In the genomic region with DNA sequence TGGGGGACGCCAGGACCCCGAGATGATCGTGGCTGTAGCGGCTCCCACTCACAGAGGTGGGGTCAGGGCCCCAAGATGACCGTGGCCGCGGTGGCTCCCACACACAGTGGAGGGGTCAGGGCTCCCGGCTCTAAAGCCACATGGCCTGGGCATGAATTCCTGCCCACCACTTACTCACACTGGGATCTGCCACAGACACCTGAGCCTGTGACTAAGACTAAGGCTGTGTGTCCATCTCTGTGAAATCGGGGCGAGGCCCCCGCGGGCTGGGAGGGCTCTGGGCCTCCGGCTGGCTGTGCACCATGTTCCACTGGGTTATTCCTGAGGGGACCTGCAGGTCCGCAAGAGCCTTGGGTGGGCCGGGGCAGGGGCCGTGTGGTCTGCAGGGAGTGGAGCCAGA, we compare ENCODE assay signal across 21 cellular contexts.
"Had no signal": no experiment of that assay in that cellular context is flagged by ENCODE, and none has a peak within 500 bp of the region (broad histone marks: within the 10 kb centered on the region; RNA-seq: fewer than 3 reads in every experiment).

No MANE protein-coding gene starts in this region.

- H3K27ac Mint-ChIP-seq: activated CD4-positive, alpha-beta T cell treated with anti-CD3 and anti-CD28 coated beads, Interleukin-2, amount 10 ng/mL, durations not matched to agents 24 days and 14 days; activated naive CD8-positive, alpha-beta T cell; neural progenitor cell; T-helper 2 cell treated with Interferon-gamma antibody and Interleukin-4, amounts not matched to agents 5 μg/mL and 100 μg/mL, for 36 hours had no signal

- H3K9me3 ChIP-seq: body of pancreas, esophagus muscularis mucosa, thyroid gland had no signal

- H3K4me3 Mint-ChIP-seq: activated B cell treated with CpG ODN at 0.5 μM for 24 hours; activated CD4-positive, alpha-beta T cell treated with anti-CD3 and anti-CD28 coated beads, Interleukin-2, amount 10 ng/mL, durations not matched to agents 24 days and 14 days; activated CD8-positive, alpha-beta T cell treated with anti-CD3 and anti-CD28 coated beads, Interleukin-2, amount 10 ng/mL, durations not matched to agents 7 days and 5 days; activated naive CD8-positive, alpha-beta T cell; neural progenitor cell; stimulated activated memory B cell treated with anti-CD40 and anti-IgM and Interleukin-4, amounts not matched to agents 10 μg/mL and 1 μg/mL and 100 μg/mL, for 72 hours; T-helper 2 cell treated with Interferon-gamma antibody and Interleukin-4, amounts not matched to agents 5 μg/mL and 100 μg/mL, for 36 hours had no signal

- DNase-seq: activated B cell treated with CpG ODN at 0.5 μM for 24 hours; activated CD4-positive, alpha-beta T cell treated with anti-CD3 and anti-CD28 coated beads, Interleukin-2, amount 10 ng/mL, durations not matched to agents 24 days and 14 days; activated CD8-positive, alpha-beta memory T cell treated with anti-CD3 and anti-CD28 coated beads, Interleukin-2, amount 50 U/mL, for 4 hours; activated CD8-positive, alpha-beta T cell treated with anti-CD3 and anti-CD28 coated beads, Interleukin-2, amount 10 ng/mL, durations not matched to agents 7 days and 5 days; activated effector memory CD4-positive, alpha-beta T cell treated with anti-CD3 and anti-CD28 coated beads, Interleukin-2, amount 50 U/mL, for 16 hours; activated T-cell treated with anti-CD3 and anti-CD28 coated beads, Interleukin-2, amount 50 U/mL, for 48 hours; amygdala; body of pancreas; hippocampal formation; left ventricle myocardium superior; mesendoderm; stimulated activated CD4-positive, alpha-beta T cell treated with anti-CD3 and anti-CD28 coated beads, Interleukin-2, amount 100 ng/mL, for 24 hours; thyroid gland had no signal

- H3K36me3 Mint-ChIP-seq: activated naive CD8-positive, alpha-beta T cell; neural progenitor cell; stimulated activated memory B cell treated with anti-CD40 and anti-IgM and Interleukin-4, amounts not matched to agents 10 μg/mL and 1 μg/mL and 100 μg/mL, for 72 hours had no signal

- H3K27me3 Mint-ChIP-seq: activated B cell treated with CpG ODN at 0.5 μM for 24 hours; activated CD4-positive, alpha-beta T cell treated with anti-CD3 and anti-CD28 coated beads, Interleukin-2, amount 10 ng/mL, durations not matched to agents 24 days and 14 days; activated naive CD8-positive, alpha-beta T cell; central memory CD8-positive, alpha-beta T cell; stimulated activated memory B cell treated with anti-CD40 and anti-IgM and Interleukin-4, amounts not matched to agents 10 μg/mL and 1 μg/mL and 100 μg/mL, for 72 hours had no signal

- H3K27ac ChIP-seq: esophagus muscularis mucosa, neural progenitor cell, parathyroid adenoma, thyroid gland had no signal

- H3K9me3 Mint-ChIP-seq: activated B cell treated with CpG ODN at 0.5 μM for 24 hours; activated CD4-positive, alpha-beta T cell treated with anti-CD3 and anti-CD28 coated beads, Interleukin-2, amount 10 ng/mL, durations not matched to agents 24 days and 14 days; central memory CD8-positive, alpha-beta T cell; neural progenitor cell; stimulated activated memory B cell treated with anti-CD40 and anti-IgM and Interleukin-4, amounts not matched to agents 10 μg/mL and 1 μg/mL and 100 μg/mL, for 72 hours; T-helper 2 cell treated with Interferon-gamma antibody and Interleukin-4, amounts not matched to agents 5 μg/mL and 100 μg/mL, for 36 hours had no signal

- ATAC-seq: activated CD8-positive, alpha-beta T cell treated with anti-CD3 and anti-CD28 coated beads, Interleukin-2, amount 10 ng/mL, durations not matched to agents 7 days and 5 days; body of pancreas; left ventricle myocardium superior; stimulated activated memory B cell treated with anti-CD40 and anti-IgM and Interleukin-4, amounts not matched to agents 10 μg/mL and 1 μg/mL and 100 μg/mL, for 72 hours had no signal

- H3K36me3 ChIP-seq: esophagus muscularis mucosa, neural progenitor cell, thyroid gland had no signal

- H3K4me3 ChIP-seq: body of pancreas, coronary artery, esophagus muscularis mucosa, neural progenitor cell, thyroid gland had no signal

- H3K27me3 ChIP-seq: body of pancreas, neural progenitor cell, thyroid gland had no signal
